In the genomic region with DNA sequence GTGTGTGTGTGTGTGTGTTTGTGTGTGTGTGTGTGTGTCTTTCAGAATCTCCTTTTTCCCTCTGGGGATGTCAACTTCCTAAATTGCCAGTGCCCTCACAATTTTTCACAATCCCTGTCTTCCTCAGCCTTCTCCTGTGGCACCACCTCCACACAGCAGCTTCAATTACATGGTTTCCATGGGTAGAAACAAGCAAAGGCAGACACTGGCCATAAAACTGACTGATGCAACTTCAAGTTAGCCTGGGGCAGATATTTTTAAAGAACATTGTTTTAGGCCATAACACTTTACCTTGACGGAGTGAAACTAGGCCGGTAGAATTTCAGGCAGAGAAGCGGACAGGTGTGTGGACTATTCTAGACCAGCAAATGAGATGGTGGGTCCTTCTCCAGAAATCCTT, we compare ENCODE assay signal across 13 cellular contexts.
"Had no signal": no experiment of that assay in that cellular context is flagged by ENCODE, and none has a peak within 500 bp of the region (broad histone marks: within the 10 kb centered on the region; RNA-seq: fewer than 3 reads in every experiment).

No MANE protein-coding gene starts in this region.

- H3K36me3 Mint-ChIP-seq: activated CD4-positive, alpha-beta memory T cell treated with anti-CD3 and anti-CD28 coated beads for 36 hours; naive thymus-derived CD8-positive, alpha-beta T cell had no signal

- H3K4me3 ChIP-seq: adrenal gland, heart right ventricle, lower lobe of right lung, psoas muscle, testis had no signal

- H3K9me3 Mint-ChIP-seq: activated CD4-positive, alpha-beta memory T cell treated with anti-CD3 and anti-CD28 coated beads for 36 hours; activated T-cell treated with anti-CD3 and anti-CD28 coated beads, Interleukin-2, amount 50 U/mL, for 72 hours had no signal

- H3K27ac Mint-ChIP-seq: activated CD4-positive, alpha-beta memory T cell treated with anti-CD3 and anti-CD28 coated beads for 36 hours; activated T-cell treated with anti-CD3 and anti-CD28 coated beads, Interleukin-2, amount 50 U/mL, for 72 hours had no signal

- H3K4me3 Mint-ChIP-seq: activated CD4-positive, alpha-beta memory T cell treated with anti-CD3 and anti-CD28 coated beads for 36 hours; activated T-cell treated with anti-CD3 and anti-CD28 coated beads, Interleukin-2, amount 50 U/mL, for 72 hours had no signal

- H3K27me3 Mint-ChIP-seq: activated CD4-positive, alpha-beta memory T cell treated with anti-CD3 and anti-CD28 coated beads for 36 hours; naive thymus-derived CD8-positive, alpha-beta T cell had no signal

- DNase-seq: activated CD4-positive, alpha-beta memory T cell treated with anti-CD3 and anti-CD28 coated beads for 36 hours; activated gamma-delta T cell treated with Interleukin-2 at 50 U/mL for 16 hours; activated T-cell treated with anti-CD3 and anti-CD28 coated beads, Interleukin-2, amount 50 U/mL, for 72 hours; adrenal gland; heart right ventricle; lower lobe of right lung; naive thymus-derived CD8-positive, alpha-beta T cell; psoas muscle; stimulated activated CD4-positive, alpha-beta T cell treated with anti-CD3 and anti-CD28 coated beads, Interleukin-12 subunit alpha, Interleukin-12 subunit beta, amount 100 ng/mL, for 4 hours; stimulated activated naive CD4-positive, alpha-beta T cell treated with Interleukin-2 at 50 U/mL for 16 hours; T1000; testis had no signal

- ATAC-seq: activated T-cell treated with anti-CD3 and anti-CD28 coated beads, Interleukin-2, amount 50 U/mL, for 72 hours; heart right ventricle; naive thymus-derived CD8-positive, alpha-beta T cell; psoas muscle had no signal

- H3K27ac ChIP-seq: adrenal gland, heart right ventricle, lower lobe of right lung, psoas muscle, testis, VCaP had no signal

- H3K9me3 ChIP-seq: adrenal gland, heart right ventricle, lower lobe of right lung, psoas muscle, testis had no signal

- H3K36me3 ChIP-seq: adrenal gland, heart right ventricle, lower lobe of right lung had no signal

- H3K4me1 ChIP-seq: adrenal gland, heart right ventricle, lower lobe of right lung, psoas muscle, testis had no signal

- H3K27me3 ChIP-seq: adrenal gland, testis had no signal
